ENCODE assay signal across 3 cellular contexts in genomic region chr5:10392567-10393328, GRCh38. TPM values are rescaled to one million over a fixed set of nuclear protein-coding genes. Genes with fewer than 3 reads are reported as not detected.
"Had no signal": no experiment of that assay in that cellular context is flagged by ENCODE, and none has a peak within 500 bp of the region (broad histone marks: within the 10 kb centered on the region; RNA-seq: fewer than 3 reads in every experiment).

No MANE protein-coding gene starts in this region.

RNA-seq across cellular contexts. Expression of gene ROPN1L, which starts 48.9 kb away (rescaled TPM):
- total RNA-seq: left colon, osteocyte, ureter had no signal
